In genomic region chr11:60762851-60763691, GRCh38 we compare ENCODE assay signal across 8 cellular contexts. TPM values are rescaled to one million over a fixed set of nuclear protein-coding genes. Genes with fewer than 3 reads are reported as not detected.
DNase-seq lines count a peak whose midpoint lies in the region; ATAC-seq and TF ChIP-seq lines count a peak whose summit lies in the region.

No MANE protein-coding gene starts in this region.

- H2AFZ ChIP-seq in Loucy (ENCODE audit: low read length), result no peak overlapping the region

- H3K4me3 ChIP-seq in Loucy (ENCODE audit: low read length, poor library complexity, severe bottlenecking) (no peak overlapping the region), epithelial cell of esophagus (ENCODE audit: low read length) (no peak overlapping the region), uterus (no peak overlapping the region)

- H3K79me2 ChIP-seq in Loucy (ENCODE audit: insufficient read depth, low read length), result no peaks in the 10 kb centered on the region

- no peak overlapping the region for H3K4me2 ChIP-seq in Loucy (ENCODE audit: low read depth, low read length, poor library complexity, severe bottlenecking)

- peak; percentile 64 for TF ChIP-seq CTCF in Loucy (conservative IDR thresholded peaks at IDR 0.05; ENCODE audit: low read length)
- TF ChIP-seq CTCF in epithelial cell of esophagus (IDR thresholded peaks at IDR 0.05; ENCODE audit: insufficient read depth, low read depth, low read length, missing control alignments), result peak; percentile 33
- no peak for TF ChIP-seq CTCF in uterus (IDR thresholded peaks at IDR 0.05)

- intact Hi-C loops in uterus (cut with DNase I; ENCODE audit: low total_unique reads), result no loop called here

- H3K9me3 ChIP-seq in Loucy (ENCODE audit: insufficient read depth, low read depth, low read length) (no peaks in the 10 kb centered on the region), uterus (no peaks in the 10 kb centered on the region)

- no peak overlapping the region for H3K27ac ChIP-seq in uterus

- no peak for TF ChIP-seq POLR2A in uterus (IDR thresholded peaks at IDR 0.05)

- H3K4me1 ChIP-seq in Loucy (ENCODE audit: insufficient read depth, low read length, poor library complexity, severe bottlenecking), result peaks cover 4% of the 10 kb centered on the region
- no peaks in the 10 kb centered on the region for H3K4me1 ChIP-seq in uterus

- H3F3A ChIP-seq in Loucy (ENCODE audit: low read depth), result no peaks in the 10 kb centered on the region

- no peaks in the 10 kb centered on the region for H3K9me2 ChIP-seq in Loucy (replicated peaks; ENCODE audit: low read depth, low read length)

- H4K20me1 ChIP-seq in Loucy (ENCODE audit: insufficient read depth, low read length, poor library complexity, severe bottlenecking), result no peaks in the 10 kb centered on the region

- H3K9ac ChIP-seq in Loucy (ENCODE audit: low read depth, low read length, poor library complexity, severe bottlenecking), result no peak overlapping the region

- no peaks in the 10 kb centered on the region for H3K36me3 ChIP-seq in Loucy (ENCODE audit: insufficient read depth, low read length)
- H3K36me3 ChIP-seq in uterus, result no peaks in the 10 kb centered on the region

- DNase-seq in SIG-M5 treated with dmso at 0.1 percent for 504 hours (lab: John Stamatoyannopoulos, UW; ENCODE audit: unreplicated experiment) (peak; percentile 14), SIG-M5 (lab: John Stamatoyannopoulos, UW) (no peak), epithelial cell of esophagus (ENCODE audit: low read depth) (peak; percentile 16), uterus (no peak), activated gamma-delta T cell treated with Interleukin-2 at 50 U/mL for 16 hours (no peak), NCI-H187 (lab: John Stamatoyannopoulos, UW) (no peak)

- H3K27me3 ChIP-seq in Loucy (ENCODE audit: insufficient read depth, low read length, poor library complexity, severe bottlenecking), result no peaks in the 10 kb centered on the region
- no peaks in the 10 kb centered on the region for H3K27me3 ChIP-seq in uterus

- peak; percentile 66 for ATAC-seq in GM21825 (IDR thresholded peaks at IDR 0.05; ENCODE audit: unreplicated experiment)

RNA-seq across cellular contexts. Expression of gene MS4A15, which starts 6.4 kb away (rescaled TPM):
- total RNA-seq in uterus, result not detected

RNA-seq across cellular contexts. Expression of gene MS4A10, which starts 22.1 kb away (rescaled TPM):
- not detected for total RNA-seq in uterus

RNA-seq across cellular contexts. Expression of gene MS4A18, which starts 38.6 kb away (rescaled TPM):
- total RNA-seq in uterus, result not detected

Comparison
In these comparisons a context has a peak if more than half of its experiments do, and no peak if none do; other contexts are left out.
1. DNase-seq: peak in SIG-M5 treated with dmso at 0.1 percent for 504 hours (single experiment) and epithelial cell of esophagus (single experiment); none in SIG-M5 (single experiment), uterus (0 of 2), activated gamma-delta T cell treated with Interleukin-2 at 50 U/mL for 16 hours (single experiment) and NCI-H187 (0 of 2).
2. CTCF ChIP-seq: peak in Loucy (single experiment) and epithelial cell of esophagus (single experiment); none in uterus (0 of 4).